Comparison of ENCODE assay signal across 10 cellular contexts in genomic region chrX:101410461-101410860, GRCh38. TPM values are rescaled to one million over a fixed set of nuclear protein-coding genes. Genes with fewer than 3 reads are reported as not detected.
DNase-seq lines count a peak whose midpoint lies in the region; ATAC-seq, FAIRE-seq and TF ChIP-seq lines count a peak whose summit lies in the region.
"Had no signal": no experiment of that assay in that cellular context is flagged by ENCODE, and none has a peak within 500 bp of the region (broad histone marks: within the 10 kb centered on the region; RNA-seq: fewer than 3 reads in every experiment).

No MANE protein-coding gene starts in this region.

- no peaks in the 10 kb centered on the region for H3K9me3 ChIP-seq in A549
- peaks cover 34% of the 10 kb centered on the region for H3K9me3 ChIP-seq in HUES48 (ENCODE audit: control insufficient read depth, insufficient read depth, low read length)
- H3K9me3 ChIP-seq in K562 (replicated peaks; ENCODE audit: control insufficient read depth, insufficient read depth, low read depth, low read length), result no peaks in the 10 kb centered on the region
- H3K9me3 ChIP-seq in lower lobe of right lung, result no peaks in the 10 kb centered on the region

- no TSS peak for BruUV-seq in K562 (replicated peaks; lab: Mats Ljungman, UMichigan)

- TF ChIP-seq EP300 in A549 (IDR thresholded peaks at IDR 0.05) (no peak), K562 (IDR thresholded peaks at IDR 0.05; ENCODE audit: low read length) (no peak)

- no peak overlapping the region for H3K27ac ChIP-seq in A549
- no peak overlapping the region for H3K27ac ChIP-seq in HUES48 (ENCODE audit: low read depth, low read length)
- H3K27ac ChIP-seq in K562 (ENCODE audit: extremely low read depth, low read depth, low read length), result no peak overlapping the region
- no peak overlapping the region for H3K27ac ChIP-seq in lower lobe of right lung

- peak overlapping the region; percentile 97 for H3K4me2 ChIP-seq in A549
- no peak overlapping the region for H3K4me2 ChIP-seq in K562 (ENCODE audit: insufficient read depth, low read length)

- H3K36me3 ChIP-seq in HUES48 (ENCODE audit: control insufficient read depth, insufficient read depth, low read length) (peaks cover 25% of the 10 kb centered on the region), K562 (ENCODE audit: control insufficient read depth, insufficient read depth, low read length) (peaks cover 22% of the 10 kb centered on the region; the same call in 1 of the 3 replicates), lower lobe of right lung (peaks cover 22% of the 10 kb centered on the region)

- TF ChIP-seq RAD21 in A549 (conservative IDR thresholded peaks at IDR 0.05 in 1 of 2, IDR thresholded peaks at IDR 0.05 in 1 of 2) (no peak), K562 (CRISPR knock-in tag; conservative IDR thresholded peaks at IDR 0.05 in 1 of 2, IDR thresholded peaks at IDR 0.05 in 1 of 2) (no peak)

- no peak for ATAC-seq in A549
- ATAC-seq in K562, result no peak
- ATAC-seq in lower lobe of right lung, result no peak
- no peak for ATAC-seq in activated CD4-positive, CD25-positive, alpha-beta regulatory T cell treated with anti-CD3 and anti-CD28 coated beads, Interleukin-2, amount 50 U/mL, for 24 hours
- no peak for ATAC-seq in GM18861 (IDR thresholded peaks at IDR 0.05; ENCODE audit: unreplicated experiment)
- ATAC-seq: left ventricle myocardium superior had no signal

- H3K9ac ChIP-seq in HUES48 (ENCODE audit: low read depth, low read length), result no peak overlapping the region
- H3K9ac ChIP-seq in K562 (ENCODE audit: insufficient read depth in 1 of 2, low read depth in 2 of 2, low read length in 2 of 2), result no peak overlapping the region

- TF ChIP-seq CTCF in A549 (IDR thresholded peaks at IDR 0.05) (no peak), K562 (IDR thresholded peaks at IDR 0.05 in 2 of 3, conservative IDR thresholded peaks at IDR 0.05 in 1 of 3; ENCODE audit: insufficient read depth in 2 of 3, low read depth in 1 of 3, low read length in 3 of 3) (no peak), lower lobe of right lung (IDR thresholded peaks at IDR 0.05) (no peak)

- in situ Hi-C loops in K562 (cut with MboI), result no loop called here

- no peaks in the 10 kb centered on the region for H3K9me1 ChIP-seq in K562 (ENCODE audit: control insufficient read depth, insufficient read depth, low read length)

- TF ChIP-seq POLR2A in A549 (IDR thresholded peaks at IDR 0.05; ENCODE audit: low read length) (no peak), K562 (conservative IDR thresholded peaks at IDR 0.05) (no peak)

- H4K20me1 ChIP-seq in K562 (replicated peaks; ENCODE audit: control insufficient read depth, insufficient read depth, low read length), result no peaks in the 10 kb centered on the region; the same call in 1 of the 2 replicates

- H3K4me3 ChIP-seq in A549, result no peak overlapping the region
- peak overlapping the region; percentile 76; the same call in 1 of the 2 replicates for H3K4me3 ChIP-seq in HUES48 (ENCODE audit: low read depth, low read length)
- no peak overlapping the region for H3K4me3 ChIP-seq in K562
- H3K4me3 ChIP-seq in lower lobe of right lung, result peak overlapping the region; percentile 65

- no peaks in the 10 kb centered on the region for H3K27me3 ChIP-seq in HUES48 (ENCODE audit: control insufficient read depth, insufficient read depth, low read length)
- no peaks in the 10 kb centered on the region for H3K27me3 ChIP-seq in K562 (ENCODE audit: control insufficient read depth in 2 of 2, insufficient read depth in 2 of 2, low read length in 2 of 2)
- no peaks in the 10 kb centered on the region for H3K27me3 ChIP-seq in lower lobe of right lung (ENCODE audit: low read depth)

- H3K79me2 ChIP-seq in K562 (ENCODE audit: control insufficient read depth, insufficient read depth, low read length), result peaks cover 57% of the 10 kb centered on the region

- FAIRE-seq in A549 (lab: Jason Lieb, UNC) (no peak), K562 (lab: Jason Lieb, UNC) (no peak)

- 76% methylated on average over 7 of the region's 7 CpGs for WGBS in A549 (ENCODE audit: missing lambda C conversion rate)
- 87% methylated on average over 5 of the region's 7 CpGs for WGBS in K562 (ENCODE audit: insufficient coverage, low coverage, missing lambda C conversion rate)

- POLR2A ChIA-PET in A549 (lab: Yijun Ruan, JAX) (no interaction called here), K562 (lab: Yijun Ruan, JAX) (interaction anchor here (0.6 kb wide), 1 partner anchor 20 kb away, joined by 3 read pairs; no protein-coding TSS in a partner anchor)

- intact Hi-C loops in K562 (cut with micrococcal nuclease), result no loop called here
- intact Hi-C loops in lower lobe of right lung (cut with DNase I), result no loop called here

- no peak overlapping the region for H2AFZ ChIP-seq in K562 (ENCODE audit: low read depth, low read length)

- CTCF ChIA-PET in A549 (lab: Yijun Ruan, JAX) (no interaction called here), K562 (lab: Yijun Ruan, JAX; ENCODE audit: low intra/inter-chr PET ratio) (no interaction called here)

- DNase-seq in A549 (ENCODE audit: low read depth in 1 of 2, low spot score in 1 of 2) (no peak), K562 (ENCODE audit: extremely low read depth in 1 of 4, low spot score in 3 of 4) (no peak), lower lobe of right lung (no peak), NCI-H1105 treated with DMSO at 0.1 percent for 48 hours (lab: John Stamatoyannopoulos, UW) (no peak), nucleus accumbens (lab: John Stamatoyannopoulos, UW) (no peak)
- DNase-seq: amygdala, left ventricle myocardium superior had no signal

- H3K4me1 ChIP-seq in A549 (peaks cover 21% of the 10 kb centered on the region; the same call in 2 of the 3 replicates), HUES48 (ENCODE audit: control insufficient read depth, insufficient read depth, low read length) (no peaks in the 10 kb centered on the region), K562 (replicated peaks in 1 of 2; ENCODE audit: control insufficient read depth in 2 of 2, insufficient read depth in 2 of 2, low read length in 2 of 2) (peaks cover 0 to 5% of the 10 kb centered on the region in 2 experiments; a peak in 2 of 5 replicates), lower lobe of right lung (peaks cover 28% of the 10 kb centered on the region)

RNA-seq across cellular contexts. Expression of gene HNRNPH2, which starts 2.4 kb away (rescaled TPM):
- polyA plus RNA-seq in A549 (2011; rRNA removed) (50.1 and 55.4 TPM in 2 replicates), A549 (2017; fragmentation: RNase III; extraction: RNeasy Plus Mini Kit Qiagen cat#74134 plus additional on column Dnase treatment) (74.9 to 88.0 TPM (median 86.5 TPM) in 3 replicates), K562 (2011; rRNA removed) (35.0 and 59.7 TPM in 2 replicates), K562 (2014; fragmentation: Illumina TruSeq; extraction: Trizol) (68.1 and 69.5 TPM in 2 replicates), K562 (2014; fragmentation: Nextera tagmentation; extraction: Ambion mirVana) (100 to 1,000 TPM in 1 of 2 experiments, 10 to 100 TPM in 1; 60.3 to 130 TPM), K562 (2014; rRNA removed) (58.2 and 60.6 TPM in 2 replicates)
- polyA plus RNA-seq in A549 (2012; cell fraction: cytosol; rRNA removed), result 14.8 and 16.4 TPM in 2 replicates
- polyA plus RNA-seq in A549 (2012; cell fraction: nucleus; rRNA removed), result 6.9 and 16.9 TPM in 2 replicates
- polyA minus RNA-seq in A549 (2011; rRNA and poly(A)+ RNA removed), result 14.5 and 16.0 TPM in 2 replicates
- 4.5 and 8.3 TPM in 2 replicates for total RNA-seq in K562 (2011; cell fraction: chromatin; rRNA removed; ENCODE audit: low replicate concordance)
- total RNA-seq in K562 (2011; cell fraction: nucleolus; rRNA removed), result 4.2 and 4.3 TPM in 2 replicates
- total RNA-seq in K562 (2011; cell fraction: nucleoplasm; rRNA removed), result 8.1 and 9.3 TPM in 2 replicates
- total RNA-seq in K562 (2014; rRNA removed) (40.0 and 42.1 TPM in 2 replicates), K562 (2014; rRNA removed; fragmentation: Illumina TruSeq; extraction: Trizol) (71.9 and 82.2 TPM in 2 replicates), K562 (2015; rRNA removed; fragmentation: Illumina TruSeq; extraction: Trizol) (64.8 and 67.2 TPM in 2 replicates), K562 (2021) (37.7 and 43.0 TPM in 2 replicates), lower lobe of right lung (62.1 TPM)
- 10.9 and 24.4 TPM in 2 replicates for polyA plus RNA-seq in K562 (2011; cell fraction: cytosol; rRNA removed)
- polyA plus RNA-seq in K562 (2011; cell fraction: nucleus; rRNA removed), result 6.3 and 7.7 TPM in 2 replicates
- 44.6 and 62.9 TPM in 2 replicates for polyA plus RNA-seq in K562 (2012)
- 62.8 and 83.2 TPM in 2 replicates for polyA minus RNA-seq in K562 (2011; rRNA and poly(A)+ RNA removed)
- 13.4 and 14.8 TPM in 2 replicates for polyA minus RNA-seq in K562 (2011; cell fraction: cytosol; rRNA and poly(A)+ RNA removed)
- polyA minus RNA-seq in K562 (2011; cell fraction: nucleus; rRNA and poly(A)+ RNA removed), result 4.0 and 8.2 TPM in 2 replicates

RNA-seq across cellular contexts. Expression of gene GLA, which starts 2.7 kb away (rescaled TPM):
- polyA plus RNA-seq in A549 (2011; rRNA removed) (184 and 186 TPM in 2 replicates), A549 (2017; fragmentation: RNase III; extraction: RNeasy Plus Mini Kit Qiagen cat#74134 plus additional on column Dnase treatment) (136 to 148 TPM (median 147 TPM) in 3 replicates), K562 (2011; rRNA removed) (101 and 118 TPM in 2 replicates), K562 (2014; fragmentation: Illumina TruSeq; extraction: Trizol) (65.2 and 73.8 TPM in 2 replicates), K562 (2014; fragmentation: Nextera tagmentation; extraction: Ambion mirVana) (100 to 1,000 TPM; 137 to 146 TPM), K562 (2014; rRNA removed) (72.9 and 77.0 TPM in 2 replicates)
- polyA plus RNA-seq in A549 (2012; cell fraction: cytosol; rRNA removed), result 136 and 142 TPM in 2 replicates
- polyA plus RNA-seq in A549 (2012; cell fraction: nucleus; rRNA removed), result 159 and 218 TPM in 2 replicates
- polyA minus RNA-seq in A549 (2011; rRNA and poly(A)+ RNA removed), result 56.8 and 63.6 TPM in 2 replicates
- 111 and 136 TPM in 2 replicates for total RNA-seq in K562 (2011; cell fraction: chromatin; rRNA removed; ENCODE audit: low replicate concordance)
- 99.4 and 101 TPM in 2 replicates for total RNA-seq in K562 (2011; cell fraction: nucleolus; rRNA removed)
- total RNA-seq in K562 (2011; cell fraction: nucleoplasm; rRNA removed), result 100 and 117 TPM in 2 replicates
- total RNA-seq in K562 (2014; rRNA removed) (41.7 and 46.5 TPM in 2 replicates), K562 (2014; rRNA removed; fragmentation: Illumina TruSeq; extraction: Trizol) (68.9 and 75.2 TPM in 2 replicates), K562 (2015; rRNA removed; fragmentation: Illumina TruSeq; extraction: Trizol) (54.2 and 57.2 TPM in 2 replicates), K562 (2021) (54.0 and 56.5 TPM in 2 replicates), lower lobe of right lung (51.1 TPM)
- polyA plus RNA-seq in K562 (2011; cell fraction: cytosol; rRNA removed), result 44.5 and 61.1 TPM in 2 replicates
- polyA plus RNA-seq in K562 (2011; cell fraction: nucleus; rRNA removed), result 199 and 281 TPM in 2 replicates
- polyA plus RNA-seq in K562 (2012), result 48.0 and 49.0 TPM in 2 replicates
- 30.9 and 40.0 TPM in 2 replicates for polyA minus RNA-seq in K562 (2011; rRNA and poly(A)+ RNA removed)
- 16.3 and 22.1 TPM in 2 replicates for polyA minus RNA-seq in K562 (2011; cell fraction: cytosol; rRNA and poly(A)+ RNA removed)
- 18.3 and 29.0 TPM in 2 replicates for polyA minus RNA-seq in K562 (2011; cell fraction: nucleus; rRNA and poly(A)+ RNA removed)

RNA-seq across cellular contexts. Expression of gene RPL36A, which starts 19.6 kb away (rescaled TPM):
- polyA plus RNA-seq in A549 (2011; rRNA removed) (2,853 and 3,171 TPM in 2 replicates), A549 (2017; fragmentation: RNase III; extraction: RNeasy Plus Mini Kit Qiagen cat#74134 plus additional on column Dnase treatment) (2,347 to 2,811 TPM (median 2,529 TPM) in 3 replicates), K562 (2011; rRNA removed) (4,008 and 4,383 TPM in 2 replicates), K562 (2014; fragmentation: Illumina TruSeq; extraction: Trizol) (3,410 and 3,967 TPM in 2 replicates), K562 (2014; fragmentation: Nextera tagmentation; extraction: Ambion mirVana) (1,000 to 10,000 TPM; 2,383 to 2,855 TPM), K562 (2014; rRNA removed) (4,212 and 4,539 TPM in 2 replicates)
- polyA plus RNA-seq in A549 (2012; cell fraction: cytosol; rRNA removed), result 1,384 and 2,343 TPM in 2 replicates
- polyA plus RNA-seq in A549 (2012; cell fraction: nucleus; rRNA removed), result 402 and 904 TPM in 2 replicates
- 112 and 140 TPM in 2 replicates for polyA minus RNA-seq in A549 (2011; rRNA and poly(A)+ RNA removed)
- 200 and 267 TPM in 2 replicates for total RNA-seq in K562 (2011; cell fraction: chromatin; rRNA removed; ENCODE audit: low replicate concordance)
- 186 and 225 TPM in 2 replicates for total RNA-seq in K562 (2011; cell fraction: nucleolus; rRNA removed)
- 351 and 388 TPM in 2 replicates for total RNA-seq in K562 (2011; cell fraction: nucleoplasm; rRNA removed)
- total RNA-seq in K562 (2014; rRNA removed) (1,374 and 2,621 TPM in 2 replicates), K562 (2014; rRNA removed; fragmentation: Illumina TruSeq; extraction: Trizol) (3,520 and 3,818 TPM in 2 replicates), K562 (2015; rRNA removed; fragmentation: Illumina TruSeq; extraction: Trizol) (3,031 and 3,209 TPM in 2 replicates), K562 (2021) (412 and 461 TPM in 2 replicates), lower lobe of right lung (154 TPM)
- 523 and 2,114 TPM in 2 replicates for polyA plus RNA-seq in K562 (2011; cell fraction: cytosol; rRNA removed)
- polyA plus RNA-seq in K562 (2011; cell fraction: nucleus; rRNA removed), result 461 and 1,073 TPM in 2 replicates
- polyA plus RNA-seq in K562 (2012), result 1,913 and 2,065 TPM in 2 replicates
- polyA minus RNA-seq in K562 (2011; rRNA and poly(A)+ RNA removed), result 692 and 865 TPM in 2 replicates
- polyA minus RNA-seq in K562 (2011; cell fraction: cytosol; rRNA and poly(A)+ RNA removed), result 117 and 140 TPM in 2 replicates
- polyA minus RNA-seq in K562 (2011; cell fraction: nucleus; rRNA and poly(A)+ RNA removed), result 81.9 and 198 TPM in 2 replicates

RNA-seq across cellular contexts. Expression of gene BTK, which starts 24.5 kb away (rescaled TPM):
- polyA plus RNA-seq in A549 (2011; rRNA removed) (0.05 and 0.26 TPM in 2 replicates), A549 (2017; fragmentation: RNase III; extraction: RNeasy Plus Mini Kit Qiagen cat#74134 plus additional on column Dnase treatment) (0.05 to 0.20 TPM (median 0.18 TPM) in 3 replicates), K562 (2011; rRNA removed) (87.2 and 93.4 TPM in 2 replicates), K562 (2014; fragmentation: Illumina TruSeq; extraction: Trizol) (78.0 and 82.4 TPM in 2 replicates), K562 (2014; fragmentation: Nextera tagmentation; extraction: Ambion mirVana) (10 to 100 TPM; 14.9 to 76.4 TPM), K562 (2014; rRNA removed) (65.2 TPM in 2 replicates)
- polyA plus RNA-seq in A549 (2012; cell fraction: cytosol; rRNA removed), result 0.01 and 0.03 TPM in 2 replicates
- 0.01 and 0.09 TPM in 2 replicates for polyA plus RNA-seq in A549 (2012; cell fraction: nucleus; rRNA removed)
- polyA minus RNA-seq in A549 (2011; rRNA and poly(A)+ RNA removed), result 0.15 TPM in 1 of 2 replicates, not detected in the other
- total RNA-seq in K562 (2011; cell fraction: chromatin; rRNA removed; ENCODE audit: low replicate concordance), result 125 and 212 TPM in 2 replicates
- 65.4 and 67.6 TPM in 2 replicates for total RNA-seq in K562 (2011; cell fraction: nucleolus; rRNA removed)
- total RNA-seq in K562 (2011; cell fraction: nucleoplasm; rRNA removed), result 90.3 and 117 TPM in 2 replicates
- total RNA-seq in K562 (2014; rRNA removed) (35.4 and 39.9 TPM in 2 replicates), K562 (2014; rRNA removed; fragmentation: Illumina TruSeq; extraction: Trizol) (67.5 and 78.1 TPM in 2 replicates), K562 (2015; rRNA removed; fragmentation: Illumina TruSeq; extraction: Trizol) (57.0 and 59.0 TPM in 2 replicates), K562 (2021) (46.8 and 59.3 TPM in 2 replicates), lower lobe of right lung (62.8 TPM)
- 27.6 and 48.3 TPM in 2 replicates for polyA plus RNA-seq in K562 (2011; cell fraction: cytosol; rRNA removed)
- 136 and 171 TPM in 2 replicates for polyA plus RNA-seq in K562 (2011; cell fraction: nucleus; rRNA removed)
- 48.8 and 60.2 TPM in 2 replicates for polyA plus RNA-seq in K562 (2012)
- polyA minus RNA-seq in K562 (2011; rRNA and poly(A)+ RNA removed), result 56.9 and 63.8 TPM in 2 replicates
- 21.4 and 23.4 TPM in 2 replicates for polyA minus RNA-seq in K562 (2011; cell fraction: cytosol; rRNA and poly(A)+ RNA removed)
- polyA minus RNA-seq in K562 (2011; cell fraction: nucleus; rRNA and poly(A)+ RNA removed), result 32.4 and 63.2 TPM in 2 replicates

Comparison
In these comparisons a context has a peak if more than half of its experiments do, and no peak if none do; other contexts are left out.
1. H3K4me3 ChIP-seq: peak in HUES48 (single experiment) and lower lobe of right lung (single experiment); none in A549 (single experiment) and K562 (single experiment).